ENCODE assay signal across 14 cellular contexts in the genomic region with DNA sequence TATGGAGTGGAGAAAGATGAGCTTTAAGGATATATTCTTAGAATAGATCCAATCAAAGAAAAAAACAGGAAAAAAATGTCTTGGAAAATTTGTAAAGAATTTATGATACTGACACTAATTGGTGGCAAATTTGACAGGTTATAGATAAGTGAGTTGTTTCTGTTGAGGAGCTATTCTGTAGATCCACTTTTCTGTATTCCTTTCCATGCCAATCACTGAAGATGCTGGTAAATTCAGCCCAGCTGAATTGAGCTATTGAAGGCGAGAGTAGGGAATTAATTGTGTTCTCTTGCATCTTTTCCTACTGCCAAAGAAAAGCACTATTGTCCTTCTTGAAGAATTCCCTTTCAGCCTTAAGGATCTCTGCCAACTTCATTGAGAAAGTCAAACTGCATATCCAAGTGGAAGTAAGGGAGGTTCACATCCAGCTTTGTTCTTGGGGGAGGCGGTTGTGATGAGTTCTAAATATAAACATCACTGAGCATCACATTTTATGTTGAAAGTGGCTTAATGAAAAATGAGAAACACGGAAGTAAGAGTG.
"Had no signal": no experiment of that assay in that cellular context is flagged by ENCODE, and none has a peak within 500 bp of the region (broad histone marks: within the 10 kb centered on the region; RNA-seq: fewer than 3 reads in every experiment).

No MANE protein-coding gene starts in this region.

- ATAC-seq: activated CD4-positive, CD25-positive, alpha-beta regulatory T cell treated with anti-CD3 and anti-CD28 coated beads, Interleukin-2, amount 50 U/mL, for 24 hours; heart left ventricle; left lobe of liver had no signal

- H3K27ac ChIP-seq: ascending aorta, cardiac muscle cell, heart left ventricle, ovary, skin epidermis, tibial artery, vagina had no signal

- H3K4me1 ChIP-seq: ascending aorta, tibial artery, vagina had no signal

- DNase-seq: activated CD4-positive, alpha-beta memory T cell treated with anti-CD3 and anti-CD28 coated beads for 36 hours; activated T-cell treated with anti-CD3 and anti-CD28 coated beads, Interleukin-2, amount 50 U/mL, for 48 hours; cortex of kidney; effector memory CD4-positive, alpha-beta T cell; heart left ventricle; mammary epithelial cell; ovary; tibial artery had no signal

- H3K4me3 ChIP-seq: ascending aorta, cardiac muscle cell, heart left ventricle, ovary, skin epidermis, tibial artery, vagina had no signal

- H3K27me3 ChIP-seq: ascending aorta, cardiac muscle cell, heart left ventricle, ovary, tibial artery, vagina had no signal

- H3K36me3 ChIP-seq: ascending aorta, cardiac muscle cell, heart left ventricle, ovary, tibial artery, vagina had no signal

- H3K9me3 ChIP-seq: ascending aorta, heart left ventricle, ovary, tibial artery, vagina had no signal
